In genomic region chr7:140314571-140315480, GRCh38 we compare ENCODE assay signal across 18 cellular contexts.
A peak's percentile ranks its signal among the peaks of the same experiment; 100 is the strongest.
DNase-seq lines count a peak whose midpoint lies in the region; ATAC-seq, FAIRE-seq and TF ChIP-seq lines count a peak whose summit lies in the region.
"Had no signal": no experiment of that assay in that cellular context is flagged by ENCODE, and none has a peak within 500 bp of the region (broad histone marks: within the 10 kb centered on the region; RNA-seq: fewer than 3 reads in every experiment).

No MANE protein-coding gene starts in this region.

- H4K20me1 ChIP-seq in astrocyte (ENCODE audit: insufficient read depth, low read length) = no peaks in the 10 kb centered on the region

- no peaks in the 10 kb centered on the region for H3K79me2 ChIP-seq in astrocyte (ENCODE audit: insufficient read depth, low read length)

- H3K4me1 Mint-ChIP-seq in astrocyte (ENCODE audit: low read depth, unreplicated experiment) = peaks cover 24% of the 10 kb centered on the region

- H3K36me3 ChIP-seq in astrocyte (ENCODE audit: insufficient read depth, low read length) = no peaks in the 10 kb centered on the region
- H3K36me3 ChIP-seq: cardiac muscle cell had no signal

- intact Hi-C loops in sciatic nerve (cut with DNase I) = no loop called here

- no peak overlapping the region for H2AFZ ChIP-seq in astrocyte (ENCODE audit: low read depth, low read length)

- H3K4me1 ChIP-seq in astrocyte (ENCODE audit: insufficient read depth, low read length) = peaks cover 13% of the 10 kb centered on the region

- H3K9ac ChIP-seq in astrocyte (ENCODE audit: low read length) = no peak overlapping the region

- peaks cover 22% of the 10 kb centered on the region for H3K9me3 Mint-ChIP-seq in astrocyte (ENCODE audit: unreplicated experiment)

- H3K36me3 Mint-ChIP-seq in astrocyte (ENCODE audit: low read depth, unreplicated experiment) = peaks cover 10% of the 10 kb centered on the region

- H3K4me3 ChIP-seq in astrocyte (ENCODE audit: insufficient read depth, low read depth, low read length) = no peak overlapping the region
- H3K4me3 ChIP-seq: cardiac muscle cell, GM12878 had no signal

- peak; percentile 54 for ATAC-seq in sciatic nerve
- ATAC-seq in HG03095 (IDR thresholded peaks at IDR 0.05; ENCODE audit: unreplicated experiment) = no peak
- ATAC-seq: activated T-helper 17 cell treated with anti-CD3 and anti-CD28 coated beads, Interleukin-2, amount 50 U/mL, for 72 hours; GM12878 had no signal

- H3K4me2 ChIP-seq in astrocyte (ENCODE audit: low read length) = peak overlapping the region; percentile 80

- TF ChIP-seq CTCF in astrocyte (IDR thresholded peaks at IDR 0.05; ENCODE audit: insufficient read depth, low read depth, low read length) = no peak

- no peak overlapping the region for H3K4me3 Mint-ChIP-seq in astrocyte (ENCODE audit: unreplicated experiment)
- H3K4me3 Mint-ChIP-seq: activated T-helper 17 cell treated with anti-CD3 and anti-CD28 coated beads, Interleukin-2, amount 50 U/mL, for 72 hours; naive B cell had no signal

- H3K27ac ChIP-seq in astrocyte (ENCODE audit: low read depth, low read length) = no peak overlapping the region
- H3K27ac ChIP-seq: cardiac muscle cell had no signal

- DNase-seq in AG08396 (ENCODE audit: low spot score) = peak; percentile 46
- no peak for DNase-seq in astrocyte (ENCODE audit: low read depth)
- DNase-seq in inferior parietal cortex (ENCODE audit: extremely low spot score) = peak; percentile 62
- DNase-seq in sciatic nerve (ENCODE audit: low spot score) = no peak
- DNase-seq in activated CD4-positive, alpha-beta T cell treated with anti-CD3 and anti-CD28 coated beads for 4 hours = no peak
- DNase-seq in cerebellum (ENCODE audit: low spot score) = no peak
- DNase-seq in activated naive CD4-positive, alpha-beta T cell treated with anti-CD3 and anti-CD28 coated beads, Interleukin-2, amount 50 U/mL, for 16 hours = no peak
- DNase-seq: AML-193, DMS79 treated with DMSO at 0.1 percent for 48 hours, naive B cell, NCI-H2081 treated with DMSO at 0.1 percent for 48 hours, small intestine, SW 1271 had no signal

- H3K9me3 ChIP-seq in astrocyte (ENCODE audit: insufficient read depth, low read depth, low read length) = no peaks in the 10 kb centered on the region

- no peaks in the 10 kb centered on the region for H3K27me3 Mint-ChIP-seq in astrocyte (ENCODE audit: low read depth, unreplicated experiment)
- H3K27me3 Mint-ChIP-seq: naive B cell had no signal

- no peak for FAIRE-seq in astrocyte (lab: Jason Lieb, UNC)
- FAIRE-seq: GM12878, H1, small intestine had no signal

- peaks cover 2% of the 10 kb centered on the region for H3K27me3 ChIP-seq in astrocyte (ENCODE audit: insufficient read depth, low read length)
- H3K27me3 ChIP-seq: cardiac muscle cell had no signal

- H3K27ac Mint-ChIP-seq in astrocyte (ENCODE audit: unreplicated experiment) = peak overlapping the region; percentile 83
- H3K27ac Mint-ChIP-seq: activated T-helper 17 cell treated with anti-CD3 and anti-CD28 coated beads, Interleukin-2, amount 50 U/mL, for 72 hours had no signal

Comparison
In these comparisons a context has a peak if more than half of its experiments do, and no peak if none do; other contexts are left out.
1. DNase-seq: peak in AG08396 (single experiment) and inferior parietal cortex (single experiment); none in astrocyte (single experiment), sciatic nerve (single experiment), activated CD4-positive, alpha-beta T cell treated with anti-CD3 and anti-CD28 coated beads for 4 hours (0 of 2), cerebellum (single experiment) and activated naive CD4-positive, alpha-beta T cell treated with anti-CD3 and anti-CD28 coated beads, Interleukin-2, amount 50 U/mL, for 16 hours (single experiment).